Comparison of ENCODE assay signal across 9 cellular contexts in genomic region chr3:72176537-72177041, GRCh38.
DNase-seq lines count a peak whose midpoint lies in the region; ATAC-seq and TF ChIP-seq lines count a peak whose summit lies in the region.
"Had no signal": no experiment of that assay in that cellular context is flagged by ENCODE, and none has a peak within 500 bp of the region (broad histone marks: within the 10 kb centered on the region; RNA-seq: fewer than 3 reads in every experiment).

No MANE protein-coding gene starts in this region.

- H3K27me3 Mint-ChIP-seq in activated CD4-positive, alpha-beta T cell treated with anti-CD3 and anti-CD28 coated beads, Interleukin-2, amount 10 ng/mL, durations not matched to agents 24 days and 14 days = peaks cover 27% of the 10 kb centered on the region

- H3K4me3 ChIP-seq in ascending aorta (peak overlapping the region in 1 of 2 donors; percentile 51), stomach (no peak overlapping the region), H7 (ENCODE audit: insufficient read depth, low read depth, low read length) (no peak overlapping the region)
- H3K4me3 ChIP-seq: cardiac muscle cell had no signal

- H3K9me3 ChIP-seq in ascending aorta (no peaks in the 10 kb centered on the region), stomach (no peaks in the 10 kb centered on the region)

- peak overlapping the region; percentile 25 to 41 for H3K27ac ChIP-seq in ascending aorta
- H3K27ac ChIP-seq in stomach = peak overlapping the region in 3 of 5 donors; percentile 23 to 72 (median 53)
- H3K27ac ChIP-seq: cardiac muscle cell had no signal

- no peak overlapping the region for H3K4me3 Mint-ChIP-seq in activated CD4-positive, alpha-beta T cell treated with anti-CD3 and anti-CD28 coated beads, Interleukin-2, amount 10 ng/mL, durations not matched to agents 24 days and 14 days

- WGBS in stomach, 5 donors = 80 to 91% (median 86%) methylated on average over 8 of the region's 8 CpGs

- intact Hi-C loops in ascending aorta (cut with DNase I) (loop anchor here (5.0 to 10.0 kb wide), 2 partner anchors 171 to 268 kb away; partner anchors contain the start of gene RYBP), stomach (cut with DNase I; ENCODE audit: low total_unique reads) (no loop called here)
- intact Hi-C loops in activated CD4-positive, alpha-beta T cell treated with anti-CD3 and anti-CD28 coated beads, Interleukin-2, amount 10 ng/mL, durations not matched to agents 24 days and 14 days (cut with micrococcal nuclease) = no loop called here

- TF ChIP-seq POLR2A in stomach (IDR thresholded peaks at IDR 0.05) = no peak

- peaks cover 25 to 50% of the 10 kb centered on the region in 2 donors for H3K4me1 ChIP-seq in ascending aorta
- peaks cover 12 to 44% (median 27%) of the 10 kb centered on the region in 4 donors for H3K4me1 ChIP-seq in stomach

- TF ChIP-seq EP300 in stomach (IDR thresholded peaks at IDR 0.05) = no peak

- H3K36me3 ChIP-seq in ascending aorta (no peaks in the 10 kb centered on the region), stomach (no peaks in the 10 kb centered on the region), H7 (replicated peaks; ENCODE audit: control insufficient read depth, insufficient read depth, low read length) (no peaks in the 10 kb centered on the region)
- H3K36me3 ChIP-seq: cardiac muscle cell had no signal

- TF ChIP-seq CTCF in ascending aorta (IDR thresholded peaks at IDR 0.05) (no peak), stomach (IDR thresholded peaks at IDR 0.05) (no peak)

- DNase-seq in ascending aorta (ENCODE audit: low spot score in 2 of 2) (no peak), stomach (no peak), H7 (no peak), NCI-H82 (lab: John Stamatoyannopoulos, UW) (no peak)
- no peak for DNase-seq in activated CD4-positive, alpha-beta T cell treated with anti-CD3 and anti-CD28 coated beads for 1 hour
- no peak for DNase-seq in activated CD4-positive, alpha-beta T cell treated with anti-CD3 and anti-CD28 coated beads, Interleukin-2, amount 10 ng/mL, durations not matched to agents 24 days and 14 days

- peaks cover 4% of the 10 kb centered on the region for H3K9me3 Mint-ChIP-seq in activated CD4-positive, alpha-beta T cell treated with anti-CD3 and anti-CD28 coated beads, Interleukin-2, amount 10 ng/mL, durations not matched to agents 24 days and 14 days

- no peaks in the 10 kb centered on the region for H3K36me3 Mint-ChIP-seq in activated CD4-positive, alpha-beta T cell treated with anti-CD3 and anti-CD28 coated beads, Interleukin-2, amount 10 ng/mL, durations not matched to agents 24 days and 14 days (ENCODE audit: low read depth)

- no peak overlapping the region for H3K27ac Mint-ChIP-seq in activated CD4-positive, alpha-beta T cell treated with anti-CD3 and anti-CD28 coated beads, Interleukin-2, amount 10 ng/mL, durations not matched to agents 24 days and 14 days

- peaks cover 5% of the 10 kb centered on the region for H3K4me1 Mint-ChIP-seq in activated CD4-positive, alpha-beta T cell treated with anti-CD3 and anti-CD28 coated beads, Interleukin-2, amount 10 ng/mL, durations not matched to agents 24 days and 14 days

- H3K27me3 ChIP-seq in ascending aorta (no peaks in the 10 kb centered on the region), stomach (peaks cover 0 to 6% (median 0%) of the 10 kb centered on the region in 3 donors), H7 (ENCODE audit: control insufficient read depth, insufficient read depth, low read length) (no peaks in the 10 kb centered on the region)

- ATAC-seq in GM19395 (IDR thresholded peaks at IDR 0.05; ENCODE audit: unreplicated experiment) (peak; percentile 92), HG03135 (IDR thresholded peaks at IDR 0.05; ENCODE audit: unreplicated experiment) (peak; percentile 92)
